8 cellular contexts compared by ENCODE assay signal in the genomic region with DNA sequence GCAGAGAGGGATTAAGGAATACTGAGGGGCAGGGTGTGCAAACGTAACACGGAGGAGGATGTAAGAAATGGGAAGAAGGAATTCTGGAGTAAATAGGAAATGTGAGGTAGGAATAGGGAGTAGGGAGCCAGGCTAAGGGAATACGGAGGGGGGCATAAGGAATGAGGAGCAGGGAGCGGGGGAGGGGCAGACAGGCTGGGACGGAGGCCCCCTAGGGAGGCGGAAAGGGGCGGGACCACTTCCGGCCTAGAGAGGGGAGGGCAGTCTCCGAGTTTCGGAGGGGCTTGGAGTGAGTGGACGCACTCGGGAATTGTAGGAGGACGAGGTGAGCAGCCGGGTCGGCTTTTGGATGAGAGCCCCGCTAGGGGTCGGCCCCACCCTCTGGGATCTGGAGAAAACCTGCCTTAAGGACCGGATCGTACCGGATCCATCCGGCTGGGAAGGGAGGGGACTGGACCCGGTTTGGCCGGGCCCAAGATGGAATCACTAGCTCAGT. TPM values are rescaled to one million over a fixed set of nuclear protein-coding genes. Genes with fewer than 3 reads are reported as not detected.
DNase-seq lines count a peak whose midpoint lies in the region; ATAC-seq and TF ChIP-seq lines count a peak whose summit lies in the region.

No MANE protein-coding gene starts in this region.

- 0 out of 2 replicates have a peak, but pooled peaks cover 3% of the 10 kb centered on the region for H4K20me1 ChIP-seq in DND-41 (ENCODE audit: insufficient read depth, low read length)
- H4K20me1 ChIP-seq in KMS-11 (ENCODE audit: insufficient read depth): no peaks in the 10 kb centered on the region

- H2AFZ ChIP-seq in DND-41 (ENCODE audit: low read depth, low read length): peak overlapping the region; percentile 42
- peak overlapping the region; percentile 90 for H2AFZ ChIP-seq in KMS-11 (ENCODE audit: low read depth)

- H3K27me3 ChIP-seq in DND-41 (ENCODE audit: insufficient read depth, low read length, poor library complexity): no peaks in the 10 kb centered on the region
- H3K27me3 ChIP-seq in KMS-11 (ENCODE audit: insufficient read depth, low read depth): no peaks in the 10 kb centered on the region
- H3K27me3 ChIP-seq in layer of hippocampus (ENCODE audit: control insufficient read depth, insufficient read depth, low read length): no peaks in the 10 kb centered on the region

- H3K4me1 ChIP-seq in DND-41 (ENCODE audit: insufficient read depth, low read length) (peaks cover 21% of the 10 kb centered on the region), KMS-11 (ENCODE audit: low read depth, poor library complexity, severe bottlenecking) (peaks cover 7% of the 10 kb centered on the region)

- peak overlapping the region; percentile 27 to 64; a peak in 3 of 4 replicates for H3K4me3 ChIP-seq in DND-41 (ENCODE audit: low read depth in 1 of 2, low read length in 2 of 2)
- no peak overlapping the region for H3K4me3 ChIP-seq in KMS-11 (IDR thresholded peaks at IDR 0.05; ENCODE audit: insufficient read depth, low read depth, low read length)

- H3K27ac ChIP-seq in DND-41 (ENCODE audit: low read length) (peak overlapping the region; percentile 48), KMS-11 (no peak overlapping the region), layer of hippocampus (ENCODE audit: low read depth, low read length) (peak overlapping the region; percentile 94)

- H3K9ac ChIP-seq in DND-41 (ENCODE audit: low read depth, low read length): peak overlapping the region; percentile 62
- H3K9ac ChIP-seq in KMS-11: peak overlapping the region; percentile 47; the same call in 1 of the 2 replicates

- H3K4me2 ChIP-seq in DND-41 (ENCODE audit: insufficient read depth, low read length) (peak overlapping the region; percentile 96), KMS-11 (peak overlapping the region; percentile 63)

- ATAC-seq in DND-41 (ENCODE audit: insufficient read depth, low read depth) (peak; percentile 58), GM21528 (IDR thresholded peaks at IDR 0.05; ENCODE audit: low FRiP score, unreplicated experiment) (peak; percentile 19)

- DNase-seq in DND-41: peak; percentile 61
- peak; percentile 39 for DNase-seq in T-helper 9 cell
- DNase-seq in cerebellar nuclear complex (lab: John Stamatoyannopoulos, UW): peak; percentile 2 to 11
- DNase-seq in stimulated activated CD4-positive, alpha-beta T cell treated with anti-CD3 and anti-CD28 coated beads, Interleukin-1b, Interleukin-23, amount 100 ng/mL, for 48 hours: peak; percentile 25
- no peak for DNase-seq in mesenteric fat pad (ENCODE audit: low spot score)

- no peaks in the 10 kb centered on the region for H3K9me3 ChIP-seq in DND-41 (ENCODE audit: insufficient read depth, low read length, severe bottlenecking)

- TF ChIP-seq CTCF in DND-41 (IDR thresholded peaks at IDR 0.05; ENCODE audit: borderline replicate concordance, extremely low read depth, low read length, poor library complexity, severe bottlenecking) (no peak), KMS-11 (conservative IDR thresholded peaks at IDR 0.05; ENCODE audit: low read depth, low read length) (no peak)

- H3K36me3 ChIP-seq in DND-41 (ENCODE audit: insufficient read depth, low read length) (peaks cover 34% of the 10 kb centered on the region), KMS-11 (ENCODE audit: insufficient read depth) (no peaks in the 10 kb centered on the region)

- H3K79me2 ChIP-seq in DND-41 (ENCODE audit: insufficient read depth, low read length): peaks cover 9% of the 10 kb centered on the region
- H3K79me2 ChIP-seq in KMS-11 (ENCODE audit: insufficient read depth, low read depth): no peaks in the 10 kb centered on the region

RNA-seq across cellular contexts. Expression of gene MAGED2, which starts 0.6 kb away (rescaled TPM):
- total RNA-seq in mesenteric fat pad: 62.9 TPM

RNA-seq across cellular contexts. Expression of gene ITIH6, which starts 10.1 kb away (rescaled TPM):
- not detected for total RNA-seq in mesenteric fat pad
